Comparison of ENCODE assay signal across 8 cellular contexts in the genomic region with DNA sequence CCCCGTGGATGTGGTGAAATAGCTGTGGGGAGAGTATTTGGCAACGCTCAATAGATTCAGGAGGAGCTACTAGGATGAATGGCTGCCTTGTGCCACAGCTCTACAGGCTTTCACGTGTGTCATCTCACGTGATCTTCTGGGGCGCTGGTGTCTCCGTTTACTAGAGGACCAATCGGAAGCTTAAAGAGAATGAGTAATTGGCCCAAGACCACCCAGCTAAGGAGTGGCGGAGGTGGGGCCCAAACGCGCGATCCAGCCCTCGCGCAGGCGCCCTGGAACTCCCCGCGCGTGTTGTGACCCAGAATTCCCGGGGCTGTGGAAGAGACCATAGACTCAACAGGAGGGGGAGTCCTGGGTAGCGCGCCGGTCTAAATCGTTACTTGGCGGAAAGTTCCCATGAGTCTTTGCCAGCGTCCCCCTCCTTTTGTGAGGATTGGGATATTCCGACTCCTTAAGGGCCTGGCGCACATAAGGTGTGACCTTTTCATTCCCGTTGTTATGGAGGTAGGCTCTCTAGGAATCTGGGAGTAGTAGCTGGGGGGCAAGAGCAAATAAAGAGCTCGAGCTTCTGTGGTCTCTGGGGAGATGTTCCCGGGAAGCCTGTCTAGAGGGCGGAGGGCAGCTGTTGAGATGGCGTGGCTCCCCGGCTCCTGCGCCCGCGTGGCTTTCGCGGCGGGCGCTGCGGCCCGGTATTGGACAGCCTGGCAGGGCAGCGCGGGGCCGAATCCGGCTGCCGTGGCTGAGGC. TPM values are rescaled to one million over a fixed set of nuclear protein-coding genes. Genes with fewer than 3 reads are reported as not detected.
A peak's percentile ranks its signal among the peaks of the same experiment; 100 is the strongest.
DNase-seq lines count a peak whose midpoint lies in the region; ATAC-seq, FAIRE-seq and TF ChIP-seq lines count a peak whose summit lies in the region.

No MANE protein-coding gene starts in this region.

- peak overlapping the region; percentile 52 to 83 (median 66) for H3K4me3 ChIP-seq in adrenal gland
- peak overlapping the region; percentile 71 to 100 (median 86) for H3K4me3 ChIP-seq in heart left ventricle
- H3K4me3 ChIP-seq in trophoblast cell (ENCODE audit: low read depth, low read length) = peak overlapping the region; percentile 92
- peak overlapping the region; percentile 63 to 96 (median 79) for H3K4me3 ChIP-seq in transverse colon

- peak overlapping the region; percentile 97 for H3K14ac ChIP-seq in trophoblast cell (ENCODE audit: low read length)

- H3K79me1 ChIP-seq in trophoblast cell (ENCODE audit: low read length) = peaks cover 10% of the 10 kb centered on the region

- peaks cover 0 to 38% of the 10 kb centered on the region in 2 donors for H3K36me3 ChIP-seq in adrenal gland (replicated peaks in 1 of 2)
- peaks cover 0 to 39% (median 31%) of the 10 kb centered on the region in 9 donors for H3K36me3 ChIP-seq in heart left ventricle
- H3K36me3 ChIP-seq in trophoblast cell (ENCODE audit: control insufficient read depth in 1 of 2, insufficient read depth in 2 of 2, low read length in 2 of 2) = peaks cover 19 to 37% of the 10 kb centered on the region in 2 experiments
- H3K36me3 ChIP-seq in transverse colon = peaks cover 0 to 21% (median 8%) of the 10 kb centered on the region in 4 donors

- peaks cover 10% of the 10 kb centered on the region for H3K79me2 ChIP-seq in trophoblast cell (ENCODE audit: control insufficient read depth, insufficient read depth, low read length, poor library complexity)

- DNase-seq in GM12892 (ENCODE audit: insufficient read length) = peak; percentile 97
- DNase-seq in NCI-H1436 (lab: John Stamatoyannopoulos, UW) = peak; percentile 99
- peak; percentile 100 for DNase-seq in SW480 (ENCODE audit: low spot score)
- DNase-seq in adrenal gland = peak; percentile 96 to 99 (median 98)
- DNase-seq in heart left ventricle = peak; percentile 94 to 97 (median 96)
- peak; percentile 96 to 97 for DNase-seq in trophoblast cell
- peak; percentile 96 for DNase-seq in transverse colon

- peak overlapping the region; percentile 92 for H3K4me2 ChIP-seq in trophoblast cell (ENCODE audit: low read length)

- H2BK12ac ChIP-seq in trophoblast cell (ENCODE audit: low read length) = peak overlapping the region; percentile 11

- H3K27ac ChIP-seq in adrenal gland (peak overlapping the region; percentile 79 to 91 (median 85)), heart left ventricle (peak overlapping the region; percentile 34 to 93 (median 86)), trophoblast cell (ENCODE audit: low read depth, low read length) (peak overlapping the region; percentile 81), transverse colon (peak overlapping the region; percentile 84 to 97 (median 94))

- WGBS in adrenal gland, 4 donors = 0 to 1% (median 0%) methylated on average over 13 to 46 of the region's 46 CpGs
- WGBS in heart left ventricle, 4 donors = 0 to 1% (median 0%) methylated on average over 28 to 46 of the region's 46 CpGs
- no CpG with 5 or more reads among the region's 46 CpGs for WGBS in trophoblast cell (ENCODE audit: extremely low coverage, insufficient coverage, insufficient read length)
- WGBS in transverse colon (ENCODE audit: low coverage in 1 of 2), 2 donors = 0 to 1% methylated on average over 2 to 41 of the region's 46 CpGs

- TF ChIP-seq EP300 in transverse colon (IDR thresholded peaks at IDR 0.05; ENCODE audit: low read depth) = no peak

- H3K9me3 ChIP-seq in adrenal gland (replicated peaks in 1 of 3) (no peaks in the 10 kb centered on the region), heart left ventricle (no peaks in the 10 kb centered on the region), trophoblast cell (ENCODE audit: insufficient read depth, low read depth, low read length) (peaks cover under 1% of the 10 kb centered on the region), transverse colon (no peaks in the 10 kb centered on the region)

- in situ Hi-C loops in transverse colon (cut with MboI; ENCODE audit: low pct_ligation_motif_present in 1 of 4, low pct_unique_long_range_greater_than_20kb in 1 of 4, low sequenced_read_pairs in 3 of 4) = loop anchor here in 2 of 4 donors (10.0 kb wide), 1 partner anchor 54 kb away; a partner anchor contains a TSS

- peak overlapping the region; percentile 99 for H3K9ac ChIP-seq in trophoblast cell (ENCODE audit: low read length)

- FAIRE-seq in GM12892 (lab: Jason Lieb, UNC) = peak; percentile 96

- TF ChIP-seq CTCF in adrenal gland (IDR thresholded peaks at IDR 0.05) (no peak), heart left ventricle (IDR thresholded peaks at IDR 0.05) (no peak), transverse colon (IDR thresholded peaks at IDR 0.05) (no peak)

- no peak overlapping the region for H3K23ac ChIP-seq in trophoblast cell (ENCODE audit: low read length)

- peak overlapping the region; percentile 93 for H4K91ac ChIP-seq in trophoblast cell (ENCODE audit: low read depth, low read length)

- peak; percentile 99 for TF ChIP-seq POLR2A in GM12892 (IDR thresholded peaks at IDR 0.05; ENCODE audit: low read depth, low read length)
- peak; percentile 88 to 89 for TF ChIP-seq POLR2A in adrenal gland (IDR thresholded peaks at IDR 0.05)
- peak in 1 of 2 donors; percentile 64 for TF ChIP-seq POLR2A in heart left ventricle (IDR thresholded peaks at IDR 0.05)
- peak; percentile 96 for TF ChIP-seq POLR2A in transverse colon (IDR thresholded peaks at IDR 0.05)

- intact Hi-C loops in adrenal gland (cut with DNase I) = no loop called here
- intact Hi-C loops in heart left ventricle (cut with DNase I) = loop anchor here in 4 of 10 donors (2.0 to 5.0 kb wide), 3 partner anchors 56 to 99 kb away; a partner anchor contains a TSS
- intact Hi-C loops in transverse colon (cut with DNase I; ENCODE audit: low total_unique reads) = no loop called here

- H3K4ac ChIP-seq in trophoblast cell (ENCODE audit: low read depth, low read length) = peak overlapping the region; percentile 97

- H2BK120ac ChIP-seq in trophoblast cell (ENCODE audit: insufficient read depth, low read length, poor library complexity) = peak overlapping the region; percentile 92

- H4K8ac ChIP-seq in trophoblast cell (ENCODE audit: low read depth, low read length) = peak overlapping the region; percentile 98

- peaks cover 13 to 45% of the 10 kb centered on the region in 2 donors for H3K4me1 ChIP-seq in adrenal gland (replicated peaks in 1 of 2)
- H3K4me1 ChIP-seq in heart left ventricle = peaks cover 6 to 43% (median 28%) of the 10 kb centered on the region in 12 donors
- peaks cover 9 to 14% of the 10 kb centered on the region in 2 experiments for H3K4me1 ChIP-seq in trophoblast cell (ENCODE audit: control insufficient read depth in 1 of 2, insufficient read depth in 2 of 2, low read length in 2 of 2)
- H3K4me1 ChIP-seq in transverse colon = peaks cover 14 to 41% (median 30%) of the 10 kb centered on the region in 4 donors

- H4K12ac ChIP-seq in trophoblast cell (ENCODE audit: low read depth, low read length) = peak overlapping the region; percentile 88

- H3K18ac ChIP-seq in trophoblast cell (ENCODE audit: low read length) = peak overlapping the region; percentile 84

- peak overlapping the region; percentile 96 for H2BK5ac ChIP-seq in trophoblast cell (ENCODE audit: low read depth, low read length, poor library complexity)

- peak overlapping the region; percentile 45 for H2AFZ ChIP-seq in trophoblast cell (ENCODE audit: insufficient read depth, low read length, poor library complexity)

- peak overlapping the region; percentile 77 for H2AK5ac ChIP-seq in trophoblast cell (ENCODE audit: low read length)

- peak; percentile 81 for ATAC-seq in HG02840 (IDR thresholded peaks at IDR 0.05; ENCODE audit: low FRiP score, unreplicated experiment)
- ATAC-seq in heart left ventricle = peak; percentile 92 to 97 (median 95)

- H3K27me3 ChIP-seq in adrenal gland (no peaks in the 10 kb centered on the region), heart left ventricle (no peaks in the 10 kb centered on the region), trophoblast cell (ENCODE audit: insufficient read depth, low read length) (no peaks in the 10 kb centered on the region), transverse colon (no peaks in the 10 kb centered on the region)

RNA-seq across cellular contexts. Expression of a gene that starts 23.4 kb away (rescaled TPM):
- polyA plus RNA-seq in GM12892 (2012; ENCODE audit: missing spikeins) = 34.6 TPM
- total RNA-seq in adrenal gland = 100 to 1,000 TPM in 1 of 8 donors, 10 to 100 TPM in 7; 34.1 to 110 (median 47.3) TPM
- polyA plus RNA-seq in adrenal gland = 10 to 100 TPM; 23.3 to 67.3 (median 61.7) TPM
- total RNA-seq in heart left ventricle = 10 to 100 TPM in 5 of 9 donors, 1 to 10 TPM in 4; 5.8 to 43.5 (median 11.5) TPM
- 1 to 10 TPM; 5.2 to 8.6 TPM for polyA plus RNA-seq in heart left ventricle
- 202 and 233 TPM in 2 replicates for polyA plus RNA-seq in trophoblast cell (2013)
- total RNA-seq in transverse colon = 1 to 10 TPM; 2.4 to 8.2 (median 4.4) TPM

RNA-seq across cellular contexts. Expression of a gene that starts 53.3 kb away (rescaled TPM):
- polyA plus RNA-seq in GM12892 (2012; ENCODE audit: missing spikeins) = 1.1 TPM
- total RNA-seq in adrenal gland (10 to 100 TPM in 7 of 8 donors, 1 to 10 TPM in 1; 7.4 to 49.2 (median 25.5) TPM), heart left ventricle (1 to 10 TPM in 3 of 9 donors, under 1 TPM in 6; 0.37 to 2.5 (median 0.98) TPM), transverse colon (100 to 1,000 TPM in 2 of 4 donors, 10 to 100 TPM in 2; 67.9 to 194 (median 115) TPM)
- polyA plus RNA-seq in adrenal gland (10 to 100 TPM in 1 of 3 donors, 1 to 10 TPM in 2; 8.6 to 40.1 (median 9.7) TPM), heart left ventricle (under 1 TPM; 0.42 to 0.85 TPM)
- 0.15 and 0.17 TPM in 2 replicates for polyA plus RNA-seq in trophoblast cell (2013)

RNA-seq across cellular contexts. Expression of a gene that starts 57.8 kb away (rescaled TPM):
- 1,747 TPM for polyA plus RNA-seq in GM12892 (2012; ENCODE audit: missing spikeins)
- total RNA-seq in adrenal gland (1,000 to 10,000 TPM; 1,297 to 2,928 (median 2,139) TPM), heart left ventricle (1,000 to 10,000 TPM in 8 of 9 donors, 100 to 1,000 TPM in 1; 665 to 2,180 (median 1,547) TPM), transverse colon (1,000 to 10,000 TPM in 1 of 4 donors, 100 to 1,000 TPM in 3; 426 to 1,167 (median 805) TPM)
- polyA plus RNA-seq in adrenal gland (1,000 to 10,000 TPM in 2 of 3 donors, 100 to 1,000 TPM in 1; 588 to 2,867 (median 1,416) TPM), heart left ventricle (1,000 to 10,000 TPM in 1 of 2 donors, 100 to 1,000 TPM in 1; 932 to 1,006 TPM)
- 2,269 and 2,298 TPM in 2 replicates for polyA plus RNA-seq in trophoblast cell (2013)

Comparison
In these comparisons a context has a peak if more than half of its experiments do, and no peak if none do; other contexts are left out.
1. Peak in every context shown above with its lines: DNase-seq, ATAC-seq, H3K4me3 ChIP-seq and H3K27ac ChIP-seq.